ENCODE assay signal across 15 cellular contexts in the genomic region with DNA sequence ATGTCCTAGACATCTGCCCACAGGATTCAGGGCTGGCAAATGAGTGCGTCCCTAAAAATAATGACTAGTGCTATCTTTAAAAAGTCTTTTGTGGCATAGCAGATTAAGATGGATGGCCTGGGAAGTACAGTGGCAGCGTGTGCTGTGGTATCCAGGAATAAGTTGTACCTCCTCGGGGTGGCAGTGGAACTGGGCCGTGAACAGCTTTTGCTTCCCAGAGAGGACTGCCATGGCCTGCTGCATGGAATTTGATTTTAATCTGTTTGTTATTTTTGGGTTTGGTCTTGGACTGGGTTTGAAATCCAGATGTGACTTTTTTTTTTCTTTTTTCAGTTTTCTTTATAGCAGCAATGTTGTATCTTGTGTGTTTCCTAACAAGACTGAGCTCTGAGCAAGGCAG.
"Had no signal": no experiment of that assay in that cellular context is flagged by ENCODE, and none has a peak within 500 bp of the region (broad histone marks: within the 10 kb centered on the region; RNA-seq: fewer than 3 reads in every experiment).

No MANE protein-coding gene starts in this region.

- H3K4me1 ChIP-seq: thyroid gland had no signal

- H3K27me3 Mint-ChIP-seq: activated CD4-positive, alpha-beta T cell treated with anti-CD3 and anti-CD28 coated beads for 36 hours; activated CD8-positive, alpha-beta T cell treated with anti-CD3 and anti-CD28 coated beads for 36 hours; activated naive CD8-positive, alpha-beta T cell treated with anti-CD3 and anti-CD28 coated beads for 36 hours; natural killer cell treated with Interleukin-12 subunit alpha and Interleukin-12 subunit beta and Interleukin-15 and Interleukin-18, amount 100 ng/mL, for 72 hours; T-cell had no signal

- H3K4me1 Mint-ChIP-seq: activated naive CD8-positive, alpha-beta T cell treated with anti-CD3 and anti-CD28 coated beads for 36 hours; T-cell had no signal

- H3K9me3 ChIP-seq: thyroid gland, vagina had no signal

- H3K4me3 ChIP-seq: thyroid gland, vagina had no signal

- DNase-seq: activated CD4-positive, alpha-beta T cell treated with anti-CD3 and anti-CD28 coated beads for 36 hours; activated CD8-positive, alpha-beta memory T cell treated with anti-CD3 and anti-CD28 coated beads, Interleukin-2, amount 50 U/mL, for 4 hours; activated CD8-positive, alpha-beta T cell treated with anti-CD3 and anti-CD28 coated beads for 36 hours; activated gamma-delta T cell treated with Interleukin-2 at 50 U/mL for 16 hours; activated naive CD8-positive, alpha-beta T cell treated with anti-CD3 and anti-CD28 coated beads for 36 hours; activated T-cell treated with anti-CD3 and anti-CD28 coated beads, Interleukin-2, amount 50 U/mL, for 72 hours; anterior cingulate cortex; hypothalamus; occipital lobe; stimulated activated CD4-positive, alpha-beta T cell treated with anti-CD3 and anti-CD28 coated beads, Interleukin-15, amount 100 ng/mL, for 24 hours; T-cell; T1000; thyroid gland had no signal

- H3K27ac ChIP-seq: thyroid gland, vagina had no signal

- ATAC-seq: activated CD4-positive, alpha-beta T cell treated with anti-CD3 and anti-CD28 coated beads for 36 hours; activated CD8-positive, alpha-beta T cell treated with anti-CD3 and anti-CD28 coated beads for 36 hours; activated T-cell treated with anti-CD3 and anti-CD28 coated beads, Interleukin-2, amount 50 U/mL, for 72 hours; natural killer cell treated with Interleukin-12 subunit alpha and Interleukin-12 subunit beta and Interleukin-15 and Interleukin-18, amount 100 ng/mL, for 72 hours; T-cell had no signal

- H3K36me3 ChIP-seq: thyroid gland, vagina had no signal

- H3K36me3 Mint-ChIP-seq: natural killer cell treated with Interleukin-12 subunit alpha and Interleukin-12 subunit beta and Interleukin-15 and Interleukin-18, amount 100 ng/mL, for 72 hours; T-cell had no signal

- H3K27me3 ChIP-seq: thyroid gland, vagina had no signal

- H3K27ac Mint-ChIP-seq: activated CD4-positive, alpha-beta T cell treated with anti-CD3 and anti-CD28 coated beads for 36 hours; activated CD8-positive, alpha-beta T cell treated with anti-CD3 and anti-CD28 coated beads for 36 hours; activated naive CD8-positive, alpha-beta T cell treated with anti-CD3 and anti-CD28 coated beads for 36 hours; activated T-cell treated with anti-CD3 and anti-CD28 coated beads, Interleukin-2, amount 50 U/mL, for 72 hours; natural killer cell treated with Interleukin-12 subunit alpha and Interleukin-12 subunit beta and Interleukin-15 and Interleukin-18, amount 100 ng/mL, for 72 hours; T-cell had no signal

- H3K4me3 Mint-ChIP-seq: activated CD4-positive, alpha-beta T cell treated with anti-CD3 and anti-CD28 coated beads for 36 hours; activated CD8-positive, alpha-beta T cell treated with anti-CD3 and anti-CD28 coated beads for 36 hours; activated naive CD8-positive, alpha-beta T cell treated with anti-CD3 and anti-CD28 coated beads for 36 hours; activated T-cell treated with anti-CD3 and anti-CD28 coated beads, Interleukin-2, amount 50 U/mL, for 72 hours; natural killer cell treated with Interleukin-12 subunit alpha and Interleukin-12 subunit beta and Interleukin-15 and Interleukin-18, amount 100 ng/mL, for 72 hours; T-cell had no signal

- H3K9me3 Mint-ChIP-seq: activated CD8-positive, alpha-beta T cell treated with anti-CD3 and anti-CD28 coated beads for 36 hours; activated naive CD8-positive, alpha-beta T cell treated with anti-CD3 and anti-CD28 coated beads for 36 hours; activated T-cell treated with anti-CD3 and anti-CD28 coated beads, Interleukin-2, amount 50 U/mL, for 72 hours; natural killer cell treated with Interleukin-12 subunit alpha and Interleukin-12 subunit beta and Interleukin-15 and Interleukin-18, amount 100 ng/mL, for 72 hours; T-cell had no signal
